ENCODE assay signal across 12 cellular contexts in the genomic region with DNA sequence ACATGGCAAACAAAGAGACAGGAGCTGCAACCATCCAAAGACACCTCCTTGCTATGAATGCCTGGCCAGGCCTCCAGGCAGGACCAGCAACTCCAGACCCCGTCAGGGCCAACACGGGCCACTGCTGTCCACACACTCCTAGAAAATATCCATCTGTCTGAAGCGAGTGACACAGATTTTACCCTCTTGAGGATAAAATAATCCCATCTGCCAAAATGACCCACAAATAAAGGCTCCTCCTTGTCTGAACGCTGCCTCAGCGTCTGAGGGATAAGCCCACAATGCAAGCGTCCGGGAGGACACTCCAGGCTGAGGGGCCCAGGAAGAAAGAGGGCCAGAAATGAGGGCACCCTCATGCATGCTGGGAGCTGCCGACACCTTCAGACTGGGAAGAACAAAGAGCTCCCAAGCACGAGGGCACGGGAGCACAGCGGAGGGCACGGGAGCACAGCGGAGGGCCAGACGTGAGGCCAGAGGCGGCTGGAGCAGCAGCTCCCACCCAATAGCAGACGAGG.
A peak's percentile ranks its signal among the peaks of the same experiment; 100 is the strongest.
DNase-seq lines count a peak whose midpoint lies in the region; ATAC-seq, FAIRE-seq and TF ChIP-seq lines count a peak whose summit lies in the region.
"Had no signal": no experiment of that assay in that cellular context is flagged by ENCODE, and none has a peak within 500 bp of the region (broad histone marks: within the 10 kb centered on the region; RNA-seq: fewer than 3 reads in every experiment).

No MANE protein-coding gene starts in this region.

- FAIRE-seq in kidney (lab: Jason Lieb, UNC), result no peak
- FAIRE-seq: A549 had no signal

- intact Hi-C loops in activated CD4-positive, alpha-beta memory T cell treated with anti-CD3 and anti-CD28 coated beads for 36 hours (cut with micrococcal nuclease), result no loop called here
- intact Hi-C loops in kidney (cut with DNase I), result no loop called here

- H3K4me3 Mint-ChIP-seq in activated CD4-positive, alpha-beta memory T cell treated with anti-CD3 and anti-CD28 coated beads for 36 hours, result no peak overlapping the region
- no peak overlapping the region for H3K4me3 Mint-ChIP-seq in activated CD4-positive, alpha-beta memory T cell treated with anti-CD3 and anti-CD28 coated beads, Interleukin-2, amount 10 ng/mL, durations not matched to agents 7 days and 5 days
- no peak overlapping the region for H3K4me3 Mint-ChIP-seq in stimulated activated effector memory CD8-positive, alpha-beta T cell treated with anti-CD3 and anti-CD28 coated beads, Interleukin-12 subunit alpha, Interleukin-12 subunit beta, amount 100 ng/mL, for 72 hours
- H3K4me3 Mint-ChIP-seq: activated CD8-positive, alpha-beta T cell treated with anti-CD3 and anti-CD28 coated beads, Interleukin-2, amount 10 ng/mL, durations not matched to agents 7 days and 5 days had no signal

- POLR2A ChIA-PET in activated CD4-positive, alpha-beta memory T cell treated with anti-CD3 and anti-CD28 coated beads for 36 hours (lab: Charles Lee), result no interaction called here
- POLR2A ChIA-PET in activated CD4-positive, alpha-beta memory T cell treated with anti-CD3 and anti-CD28 coated beads, Interleukin-2, amount 10 ng/mL, durations not matched to agents 7 days and 5 days (lab: Charles Lee), result no interaction called here

- CTCF ChIA-PET in activated CD4-positive, alpha-beta memory T cell treated with anti-CD3 and anti-CD28 coated beads for 36 hours (lab: Charles Lee), result no interaction called here
- CTCF ChIA-PET in activated CD4-positive, alpha-beta memory T cell treated with anti-CD3 and anti-CD28 coated beads, Interleukin-2, amount 10 ng/mL, durations not matched to agents 7 days and 5 days (lab: Charles Lee), result no interaction called here

- H3K9me3 ChIP-seq in adipocyte (ENCODE audit: control insufficient read depth, low read length) (no peaks in the 10 kb centered on the region), kidney (ENCODE audit: control insufficient read depth in 1 of 2, low read length in 2 of 2) (no peaks in the 10 kb centered on the region)
- H3K9me3 ChIP-seq: A549 had no signal

- ATAC-seq in stimulated activated effector memory CD8-positive, alpha-beta T cell treated with anti-CD3 and anti-CD28 coated beads, Interleukin-12 subunit alpha, Interleukin-12 subunit beta, amount 100 ng/mL, for 72 hours, result no peak
- ATAC-seq in HG02852 (IDR thresholded peaks at IDR 0.05; ENCODE audit: unreplicated experiment), result no peak
- ATAC-seq: activated CD8-positive, alpha-beta T cell treated with anti-CD3 and anti-CD28 coated beads, Interleukin-2, amount 10 ng/mL, durations not matched to agents 7 days and 5 days had no signal

- peak overlapping the region; percentile 8 to 35 for H3K27ac ChIP-seq in kidney (ENCODE audit: low read depth in 2 of 2, low read length in 2 of 2)

- H3K9ac ChIP-seq in adipocyte (ENCODE audit: low read length), result peak overlapping the region; percentile 51
- no peak overlapping the region for H3K9ac ChIP-seq in kidney (ENCODE audit: low read length in 2 of 2)

- DNase-seq in activated CD4-positive, alpha-beta memory T cell treated with anti-CD3 and anti-CD28 coated beads for 36 hours, result no peak
- no peak for DNase-seq in activated CD4-positive, alpha-beta memory T cell treated with anti-CD3 and anti-CD28 coated beads, Interleukin-2, amount 10 ng/mL, durations not matched to agents 7 days and 5 days
- DNase-seq in adipocyte (ENCODE audit: low read depth), result no peak
- peak; percentile 61 for DNase-seq in kidney
- DNase-seq in stimulated activated effector memory CD8-positive, alpha-beta T cell treated with anti-CD3 and anti-CD28 coated beads, Interleukin-12 subunit alpha, Interleukin-12 subunit beta, amount 100 ng/mL, for 72 hours (ENCODE audit: low spot score in 2 of 2), result no peak
- DNase-seq in NCI-H128 (lab: John Stamatoyannopoulos, UW; ENCODE audit: unreplicated experiment), result no peak
- DNase-seq in activated T-cell treated with anti-CD3 and anti-CD28 coated beads for 4 hours, result no peak
- DNase-seq: activated CD8-positive, alpha-beta T cell treated with anti-CD3 and anti-CD28 coated beads, Interleukin-2, amount 10 ng/mL, durations not matched to agents 7 days and 5 days; NCI-H1105; T-helper 1 cell had no signal

- H3K4me3 ChIP-seq in adipocyte (ENCODE audit: low read length), result peak overlapping the region; percentile 29
- H3K4me3 ChIP-seq in kidney (ENCODE audit: low read length in 2 of 2), result no peak overlapping the region
- H3K4me3 ChIP-seq: A549 had no signal

- H3K36me3 ChIP-seq in adipocyte (ENCODE audit: control insufficient read depth, insufficient read depth, low read length, severe bottlenecking) (no peaks in the 10 kb centered on the region), kidney (ENCODE audit: control insufficient read depth in 1 of 2, insufficient read depth in 2 of 2, low read length in 2 of 2) (no peaks in the 10 kb centered on the region)

- peaks cover 82% of the 10 kb centered on the region for H3K4me1 Mint-ChIP-seq in activated CD4-positive, alpha-beta memory T cell treated with anti-CD3 and anti-CD28 coated beads for 36 hours (ENCODE audit: low read depth)
- peaks cover 68% of the 10 kb centered on the region for H3K4me1 Mint-ChIP-seq in activated CD4-positive, alpha-beta memory T cell treated with anti-CD3 and anti-CD28 coated beads, Interleukin-2, amount 10 ng/mL, durations not matched to agents 7 days and 5 days
- H3K4me1 Mint-ChIP-seq in stimulated activated effector memory CD8-positive, alpha-beta T cell treated with anti-CD3 and anti-CD28 coated beads, Interleukin-12 subunit alpha, Interleukin-12 subunit beta, amount 100 ng/mL, for 72 hours, result peaks cover 80% of the 10 kb centered on the region

- peaks cover 11% of the 10 kb centered on the region for H3K36me3 Mint-ChIP-seq in activated CD4-positive, alpha-beta memory T cell treated with anti-CD3 and anti-CD28 coated beads for 36 hours
- H3K36me3 Mint-ChIP-seq in activated CD4-positive, alpha-beta memory T cell treated with anti-CD3 and anti-CD28 coated beads, Interleukin-2, amount 10 ng/mL, durations not matched to agents 7 days and 5 days (ENCODE audit: low read depth), result peaks cover 33% of the 10 kb centered on the region
- H3K36me3 Mint-ChIP-seq in stimulated activated effector memory CD8-positive, alpha-beta T cell treated with anti-CD3 and anti-CD28 coated beads, Interleukin-12 subunit alpha, Interleukin-12 subunit beta, amount 100 ng/mL, for 72 hours, result peaks cover 59% of the 10 kb centered on the region

- no peaks in the 10 kb centered on the region for H3K9me3 Mint-ChIP-seq in activated CD4-positive, alpha-beta memory T cell treated with anti-CD3 and anti-CD28 coated beads for 36 hours
- no peaks in the 10 kb centered on the region for H3K9me3 Mint-ChIP-seq in activated CD4-positive, alpha-beta memory T cell treated with anti-CD3 and anti-CD28 coated beads, Interleukin-2, amount 10 ng/mL, durations not matched to agents 7 days and 5 days
- no peaks in the 10 kb centered on the region for H3K9me3 Mint-ChIP-seq in stimulated activated effector memory CD8-positive, alpha-beta T cell treated with anti-CD3 and anti-CD28 coated beads, Interleukin-12 subunit alpha, Interleukin-12 subunit beta, amount 100 ng/mL, for 72 hours

- H3K27me3 Mint-ChIP-seq in activated CD4-positive, alpha-beta memory T cell treated with anti-CD3 and anti-CD28 coated beads for 36 hours, result no peaks in the 10 kb centered on the region
- no peaks in the 10 kb centered on the region for H3K27me3 Mint-ChIP-seq in activated CD4-positive, alpha-beta memory T cell treated with anti-CD3 and anti-CD28 coated beads, Interleukin-2, amount 10 ng/mL, durations not matched to agents 7 days and 5 days

- no peaks in the 10 kb centered on the region for H3K27me3 ChIP-seq in adipocyte (replicated peaks; ENCODE audit: control insufficient read depth, insufficient read depth, low read length)

- TF ChIP-seq CTCF in kidney (IDR thresholded peaks at IDR 0.05; ENCODE audit: borderline replicate concordance, extremely low read depth, insufficient read depth), result no peak

- H3K4me1 ChIP-seq in adipocyte (ENCODE audit: control insufficient read depth, insufficient read depth, low read length) (peaks cover 33% of the 10 kb centered on the region), kidney (ENCODE audit: control insufficient read depth in 1 of 2, insufficient read depth in 1 of 2, low read depth in 1 of 2, low read length in 2 of 2) (peaks cover 16 to 20% of the 10 kb centered on the region in 2 donors)

- peak overlapping the region; percentile 33 for H3K27ac Mint-ChIP-seq in activated CD4-positive, alpha-beta memory T cell treated with anti-CD3 and anti-CD28 coated beads for 36 hours
- no peak overlapping the region for H3K27ac Mint-ChIP-seq in activated CD4-positive, alpha-beta memory T cell treated with anti-CD3 and anti-CD28 coated beads, Interleukin-2, amount 10 ng/mL, durations not matched to agents 7 days and 5 days
- H3K27ac Mint-ChIP-seq in stimulated activated effector memory CD8-positive, alpha-beta T cell treated with anti-CD3 and anti-CD28 coated beads, Interleukin-12 subunit alpha, Interleukin-12 subunit beta, amount 100 ng/mL, for 72 hours, result peak overlapping the region; percentile 70
